Comparison of ENCODE assay signal across 8 cellular contexts in genomic region chr10:14396441-14397048, GRCh38.
DNase-seq lines count a peak whose midpoint lies in the region; ATAC-seq and TF ChIP-seq lines count a peak whose summit lies in the region.

No MANE protein-coding gene starts in this region.

- no peak overlapping the region for H3K14ac ChIP-seq in mesenchymal stem cell (ENCODE audit: low read length in 2 of 2)

- peak overlapping the region; percentile 23 for H3K9ac ChIP-seq in mesenchymal stem cell (ENCODE audit: low read length)

- H3K79me1 ChIP-seq in mesenchymal stem cell (replicated peaks; ENCODE audit: low read length, poor library complexity, severe bottlenecking): no peaks in the 10 kb centered on the region

- H2BK12ac ChIP-seq in mesenchymal stem cell (ENCODE audit: low read length in 2 of 2): no peak overlapping the region

- peaks cover 5% of the 10 kb centered on the region for H3K4me1 ChIP-seq in mesenchymal stem cell (ENCODE audit: control insufficient read depth, insufficient read depth, low read depth, low read length)
- H3K4me1 ChIP-seq in mucosa of descending colon (ENCODE audit: low read depth): no peaks in the 10 kb centered on the region
- H3K4me1 ChIP-seq in thyroid gland: no peaks in the 10 kb centered on the region

- peaks cover 0 to 74% of the 10 kb centered on the region in 2 experiments for H3K27me3 ChIP-seq in mesenchymal stem cell (ENCODE audit: control insufficient read depth in 1 of 2, insufficient read depth in 1 of 2, low read length in 2 of 2)
- no peaks in the 10 kb centered on the region for H3K27me3 ChIP-seq in thyroid gland

- peak overlapping the region; percentile 90 for H2BK5ac ChIP-seq in mesenchymal stem cell (ENCODE audit: low read depth, low read length, poor library complexity, severe bottlenecking)

- H3K4me2 ChIP-seq in mesenchymal stem cell (ENCODE audit: low read length, poor library complexity, severe bottlenecking): no peak overlapping the region

- H2AK5ac ChIP-seq in mesenchymal stem cell (ENCODE audit: low read length, severe bottlenecking): peak overlapping the region; percentile 13

- H4K91ac ChIP-seq in mesenchymal stem cell (ENCODE audit: low read length): no peak overlapping the region

- H2BK120ac ChIP-seq in mesenchymal stem cell (ENCODE audit: low read depth, low read length): no peak overlapping the region

- ATAC-seq in HG03521 (IDR thresholded peaks at IDR 0.05; ENCODE audit: unreplicated experiment) (no peak), mucosa of descending colon (no peak)

- no peak overlapping the region for H3K27ac ChIP-seq in C4-2B
- peak overlapping the region; percentile 97 for H3K27ac ChIP-seq in mesenchymal stem cell (ENCODE audit: low read length, poor library complexity, severe bottlenecking)
- peak overlapping the region in 1 of 3 donors; percentile 27 for H3K27ac ChIP-seq in thyroid gland

- no peak overlapping the region for H3K4ac ChIP-seq in mesenchymal stem cell (ENCODE audit: low read depth in 1 of 2, low read length in 2 of 2)

- H2BK15ac ChIP-seq in mesenchymal stem cell (ENCODE audit: low read depth, poor library complexity, severe bottlenecking): no peak overlapping the region

- no peak overlapping the region for H3K18ac ChIP-seq in mesenchymal stem cell (ENCODE audit: low read depth in 1 of 2, low read length in 2 of 2)

- WGBS in mesenchymal stem cell: 69% methylated on average over 7 of the region's 7 CpGs
- 79 to 86% methylated on average over 7 of the region's 7 CpGs for WGBS in thyroid gland, 2 donors

- TF ChIP-seq CTCF in C4-2B (conservative IDR thresholded peaks at IDR 0.05) (peak; percentile 69), LNCaP clone FGC (IDR thresholded peaks at IDR 0.05; ENCODE audit: control insufficient read depth, extremely low read depth, insufficient read depth) (peak; percentile 13; the same call in 1 of the 2 replicates), mucosa of descending colon (IDR thresholded peaks at IDR 0.05) (no peak), thyroid gland (IDR thresholded peaks at IDR 0.05) (peak in 2 of 6 experiments; percentile 13 to 25)

- intact Hi-C loops in mucosa of descending colon (cut with DNase I, micrococcal nuclease) (no loop called here), thyroid gland (cut with DNase I) (no loop called here)

- no peak overlapping the region for H3K23ac ChIP-seq in mesenchymal stem cell (ENCODE audit: low read length in 2 of 2)

- no peak overlapping the region for H2AFZ ChIP-seq in mesenchymal stem cell (ENCODE audit: low read depth, low read length)

- H3K4me3 ChIP-seq in LNCaP clone FGC (ENCODE audit: low read depth, low read length) (no peak overlapping the region), mesenchymal stem cell (ENCODE audit: insufficient read depth in 1 of 2, low read depth in 1 of 2, low read length in 2 of 2) (no peak overlapping the region), mucosa of descending colon (no peak overlapping the region), thyroid gland (replicated peaks in 1 of 3) (no peak overlapping the region)

- no peak for TF ChIP-seq POLR2A in thyroid gland (IDR thresholded peaks at IDR 0.05)

- DNase-seq in LNCaP clone FGC (ENCODE audit: low read depth) (no peak), dedifferentiated amniotic fluid mesenchymal stem cell (ENCODE audit: extremely low spot score) (peak; percentile 19), mesenchymal stem cell (no peak), mucosa of descending colon (no peak), thyroid gland (no peak), NOMO-1 treated with DMSO at 0.1 percent for 48 hours (lab: John Stamatoyannopoulos, UW; ENCODE audit: unreplicated experiment) (no peak)

- H3K36me3 ChIP-seq in mesenchymal stem cell (ENCODE audit: control insufficient read depth in 1 of 2, insufficient read depth in 2 of 2, low read depth in 1 of 2, low read length in 2 of 2) (no peaks in the 10 kb centered on the region), mucosa of descending colon (ENCODE audit: low read depth) (no peaks in the 10 kb centered on the region), thyroid gland (no peaks in the 10 kb centered on the region)

- H3K9me3 ChIP-seq in mesenchymal stem cell (ENCODE audit: control insufficient read depth, low read length): peaks cover 36% of the 10 kb centered on the region
- H3K9me3 ChIP-seq in mucosa of descending colon: no peaks in the 10 kb centered on the region
- no peaks in the 10 kb centered on the region for H3K9me3 ChIP-seq in thyroid gland

- no peak overlapping the region for H4K8ac ChIP-seq in mesenchymal stem cell (ENCODE audit: low read length)
